Comparison of ENCODE assay signal across 1 cellular context in the genomic region with DNA sequence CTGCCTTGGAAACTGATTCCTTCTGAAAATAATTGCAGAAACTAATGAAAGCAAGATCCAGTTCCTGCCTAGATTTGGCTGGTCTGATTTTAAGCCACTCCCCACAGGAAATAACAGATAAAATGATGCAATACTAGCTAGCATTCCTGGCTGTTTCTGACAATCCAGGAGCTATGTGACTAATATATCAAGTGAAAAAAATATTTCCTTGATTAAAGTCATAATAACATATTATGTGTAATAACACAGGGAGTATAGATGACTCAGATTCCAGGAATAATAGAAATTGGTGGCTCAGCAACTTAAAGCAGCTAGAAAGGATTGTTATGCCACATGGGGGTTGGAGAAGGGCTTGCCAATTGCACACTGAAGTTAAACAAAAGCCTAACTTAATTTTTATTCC.
TF ChIP-seq lines count a peak whose summit lies in the region.

No MANE protein-coding gene starts in this region.

TF ChIP-seq in K562, 482 proteins besides CTCF, POLR2A, EP300 and RAD21 (continued from another document):
- TF ChIP-seq SAP30 (IDR thresholded peaks at IDR 0.05; ENCODE audit: borderline replicate concordance, insufficient read depth, low read depth, low read length, poor library complexity, severe bottlenecking) (no peak), ZNF79 (CRISPR knock-in tag; IDR thresholded peaks at IDR 0.05; ENCODE audit: low read depth) (no peak), TRIM24 (IDR thresholded peaks at IDR 0.05) (peak; percentile 25 to 28; a peak in 2 of 4 replicates), EHMT2 (IDR thresholded peaks at IDR 0.05) (no peak), RBM14 (IDR thresholded peaks at IDR 0.05; ENCODE audit: borderline replicate concordance, insufficient read depth, low read depth, low read length) (no peak), CEBPB (tag; IDR thresholded peaks at IDR 0.05) (peak; percentile 88), JUND (IDR thresholded peaks at IDR 0.05; ENCODE audit: borderline replicate concordance, low read depth, low read length) (peak; percentile 55), JUND (tag; IDR thresholded peaks at IDR 0.05; ENCODE audit: borderline replicate concordance, low read depth, low read length) (no peak), FOXP1 (CRISPR knock-in tag; IDR thresholded peaks at IDR 0.05) (no peak), ZNF384 (IDR thresholded peaks at IDR 0.05; ENCODE audit: low read depth, low read length) (no peak), ZC3H4 (CRISPR knock-in tag; IDR thresholded peaks at IDR 0.05; ENCODE audit: borderline replicate concordance) (no peak), ZNF75A (CRISPR knock-in tag; IDR thresholded peaks at IDR 0.05) (no peak), ZNF311 (CRISPR knock-in tag; IDR thresholded peaks at IDR 0.05) (no peak), ZSCAN32 (CRISPR knock-in tag; IDR thresholded peaks at IDR 0.05) (peak; percentile 82), SIN3B (IDR thresholded peaks at IDR 0.05; ENCODE audit: low read depth) (no peak)
- TF ChIP-seq, protein P1, sequence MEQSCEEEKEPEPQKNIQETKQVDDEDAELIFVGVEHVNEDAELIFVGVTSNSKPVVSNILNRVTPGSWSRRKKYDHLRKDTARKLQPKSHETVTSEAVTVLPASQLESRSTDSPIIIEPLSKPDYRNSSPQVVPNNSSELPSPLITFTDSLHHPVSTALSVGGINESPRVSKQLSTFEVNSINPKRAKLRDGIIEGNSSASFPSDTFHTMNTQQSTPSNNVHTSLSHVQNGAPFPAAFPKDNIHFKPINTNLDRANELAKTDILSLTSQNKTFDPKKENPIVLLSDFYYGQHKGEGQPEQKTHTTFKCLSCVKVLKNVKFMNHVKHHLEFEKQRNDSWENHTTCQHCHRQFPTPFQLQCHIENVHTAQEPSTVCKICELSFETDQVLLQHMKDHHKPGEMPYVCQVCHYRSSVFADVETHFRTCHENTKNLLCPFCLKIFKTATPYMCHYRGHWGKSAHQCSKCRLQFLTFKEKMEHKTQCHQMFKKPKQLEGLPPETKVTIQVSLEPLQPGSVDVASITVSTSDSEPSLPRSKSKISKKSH (CRISPR knock-in tag; IDR thresholded peaks at IDR 0.05), result no peak
- TF ChIP-seq, protein P2, sequence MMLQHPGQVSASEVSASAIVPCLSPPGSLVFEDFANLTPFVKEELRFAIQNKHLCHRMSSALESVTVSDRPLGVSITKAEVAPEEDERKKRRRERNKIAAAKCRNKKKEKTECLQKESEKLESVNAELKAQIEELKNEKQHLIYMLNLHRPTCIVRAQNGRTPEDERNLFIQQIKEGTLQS (IDR thresholded peaks at IDR 0.05), result peak; percentile 91
- TF ChIP-seq, protein P2 (CRISPR knock-in tag; conservative IDR thresholded peaks at IDR 0.05), result no peak
- TF ChIP-seq, protein P3, sequence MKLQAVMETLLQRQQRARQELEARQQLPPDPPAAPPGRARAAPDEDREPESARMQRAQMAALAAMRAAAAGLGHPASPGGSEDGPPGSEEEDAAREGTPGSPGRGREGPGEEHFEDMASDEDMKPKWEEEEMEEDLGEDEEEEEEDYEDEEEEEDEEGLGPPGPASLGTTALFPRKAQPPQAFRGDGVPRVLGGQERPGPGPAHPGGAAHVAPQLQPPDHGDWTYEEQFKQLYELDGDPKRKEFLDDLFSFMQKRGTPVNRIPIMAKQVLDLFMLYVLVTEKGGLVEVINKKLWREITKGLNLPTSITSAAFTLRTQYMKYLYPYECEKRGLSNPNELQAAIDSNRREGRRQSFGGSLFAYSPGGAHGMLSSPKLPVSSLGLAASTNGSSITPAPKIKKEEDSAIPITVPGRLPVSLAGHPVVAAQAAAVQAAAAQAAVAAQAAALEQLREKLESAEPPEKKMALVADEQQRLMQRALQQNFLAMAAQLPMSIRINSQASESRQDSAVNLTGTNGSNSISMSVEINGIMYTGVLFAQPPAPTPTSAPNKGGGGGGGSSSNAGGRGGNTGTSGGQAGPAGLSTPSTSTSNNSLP (IDR thresholded peaks at IDR 0.05; ENCODE audit: borderline replicate concordance, low read depth, low read length), result no peak
